16 cellular contexts compared by ENCODE assay signal in the genomic region with DNA sequence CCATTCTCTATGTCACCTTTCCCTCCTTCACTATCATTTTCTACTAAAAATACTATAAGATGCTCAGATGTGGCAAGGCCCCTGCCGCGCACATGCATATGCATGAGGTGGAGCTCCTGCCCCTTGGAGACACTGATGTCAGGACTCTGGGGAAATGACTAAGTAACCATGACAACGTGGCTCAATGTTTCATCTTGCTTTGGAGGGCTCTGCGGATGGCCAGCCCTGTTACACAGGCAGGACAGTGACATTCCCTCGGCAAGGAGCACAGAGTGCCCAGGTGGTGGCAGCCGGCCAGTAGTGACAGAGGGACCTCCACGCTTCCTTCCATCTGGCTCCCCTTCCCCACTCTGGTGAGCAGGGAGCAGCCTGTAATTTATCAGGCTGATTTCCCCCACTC.
A peak's percentile ranks its signal among the peaks of the same experiment; 100 is the strongest.
DNase-seq lines count a peak whose midpoint lies in the region; FAIRE-seq and TF ChIP-seq lines count a peak whose summit lies in the region.
"Had no signal": no experiment of that assay in that cellular context is flagged by ENCODE, and none has a peak within 500 bp of the region (broad histone marks: within the 10 kb centered on the region; RNA-seq: fewer than 3 reads in every experiment).

No MANE protein-coding gene starts in this region.

- peak overlapping the region; percentile 65 for H3K4me2 ChIP-seq in astrocyte (ENCODE audit: low read length)

- H3K79me2 ChIP-seq in astrocyte (ENCODE audit: insufficient read depth, low read length) = no peaks in the 10 kb centered on the region

- H3K4me3 ChIP-seq in AG04450 (ENCODE audit: low read depth, low read length) = no peak overlapping the region
- no peak overlapping the region for H3K4me3 ChIP-seq in astrocyte (ENCODE audit: insufficient read depth, low read depth, low read length)
- no peak overlapping the region for H3K4me3 ChIP-seq in transverse colon
- H3K4me3 ChIP-seq: prostate gland had no signal

- peaks cover 1% of the 10 kb centered on the region for H3K27me3 Mint-ChIP-seq in astrocyte (ENCODE audit: low read depth, unreplicated experiment)
- H3K27me3 Mint-ChIP-seq: activated CD4-positive, alpha-beta T cell treated with anti-CD3 and anti-CD28 coated beads, Interleukin-2, amount 10 ng/mL, durations not matched to agents 7 days and 5 days had no signal

- TF ChIP-seq POLR2A in transverse colon (IDR thresholded peaks at IDR 0.05) (no peak), H54 (IDR thresholded peaks at IDR 0.05; ENCODE audit: low read depth, low read length) (no peak)

- intact Hi-C loops in transverse colon (cut with DNase I; ENCODE audit: low total_unique reads) = no loop called here

- H3K9me3 ChIP-seq in AG04450 (ENCODE audit: control insufficient read depth, insufficient read depth, low read length) (no peaks in the 10 kb centered on the region), astrocyte (ENCODE audit: insufficient read depth, low read depth, low read length) (no peaks in the 10 kb centered on the region), transverse colon (no peaks in the 10 kb centered on the region)
- H3K9me3 ChIP-seq: prostate gland had no signal

- TF ChIP-seq CTCF in AG04450 (IDR thresholded peaks at IDR 0.05; ENCODE audit: low read depth, low read length) (peak; percentile 20; the same call in 1 of the 2 replicates), astrocyte (IDR thresholded peaks at IDR 0.05; ENCODE audit: insufficient read depth, low read depth, low read length) (no peak), transverse colon (IDR thresholded peaks at IDR 0.05) (no peak)

- WGBS in transverse colon (ENCODE audit: low coverage in 1 of 2), 2 donors = 56 to 100% methylated on average over 2 to 7 of the region's 7 CpGs

- H3K9ac ChIP-seq in astrocyte (ENCODE audit: low read length) = peak overlapping the region; percentile 62

- CTCF ChIA-PET in AG04450 (lab: Charles Lee) = no interaction called here

- H3K27me3 ChIP-seq in AG04450 (ENCODE audit: control insufficient read depth, insufficient read depth, low read length) = peaks cover 3% of the 10 kb centered on the region
- no peaks in the 10 kb centered on the region for H3K27me3 ChIP-seq in astrocyte (ENCODE audit: insufficient read depth, low read length)
- H3K27me3 ChIP-seq in transverse colon = no peaks in the 10 kb centered on the region

- in situ Hi-C loops in transverse colon (cut with MboI; ENCODE audit: low pct_ligation_motif_present in 1 of 4, low pct_unique_long_range_greater_than_20kb in 1 of 4, low sequenced_read_pairs in 3 of 4) = no loop called here

- H3K36me3 ChIP-seq in astrocyte (ENCODE audit: insufficient read depth, low read length) (no peaks in the 10 kb centered on the region), transverse colon (no peaks in the 10 kb centered on the region)
- H3K36me3 ChIP-seq: prostate gland had no signal

- POLR2A ChIA-PET in AG04450 (lab: Yijun Ruan, JAX) = no interaction called here

- H3K36me3 Mint-ChIP-seq in astrocyte (ENCODE audit: low read depth, unreplicated experiment) = no peaks in the 10 kb centered on the region
- H3K36me3 Mint-ChIP-seq: stimulated activated memory B cell treated with anti-CD40 and anti-IgM and Interleukin-4, amounts not matched to agents 10 μg/mL and 1 μg/mL and 100 μg/mL, for 72 hours had no signal

- peaks cover 9% of the 10 kb centered on the region for H3K4me1 ChIP-seq in astrocyte (ENCODE audit: insufficient read depth, low read length)
- no peaks in the 10 kb centered on the region for H3K4me1 ChIP-seq in transverse colon
- H3K4me1 ChIP-seq: prostate gland had no signal

- H3K9me3 Mint-ChIP-seq in astrocyte (ENCODE audit: unreplicated experiment) = peaks cover 8% of the 10 kb centered on the region

- H3K27ac ChIP-seq in AG04450 (ENCODE audit: low read depth, low read length) (peak overlapping the region; percentile 21), astrocyte (ENCODE audit: low read depth, low read length) (peak overlapping the region; percentile 44), transverse colon (no peak overlapping the region)
- H3K27ac ChIP-seq: prostate gland had no signal

- no peaks in the 10 kb centered on the region for H4K20me1 ChIP-seq in astrocyte (ENCODE audit: insufficient read depth, low read length)

- no peak for FAIRE-seq in astrocyte (lab: Jason Lieb, UNC)
- FAIRE-seq in H54 (lab: Jason Lieb, UNC) = no peak
- FAIRE-seq: bronchial epithelial cell had no signal

- peaks cover 18% of the 10 kb centered on the region for H3K4me1 Mint-ChIP-seq in astrocyte (ENCODE audit: low read depth, unreplicated experiment)
- H3K4me1 Mint-ChIP-seq: activated CD4-positive, alpha-beta T cell treated with anti-CD3 and anti-CD28 coated beads, Interleukin-2, amount 10 ng/mL, durations not matched to agents 7 days and 5 days; stimulated activated memory B cell treated with anti-CD40 and anti-IgM and Interleukin-4, amounts not matched to agents 10 μg/mL and 1 μg/mL and 100 μg/mL, for 72 hours had no signal

- TF ChIP-seq EP300 in transverse colon (IDR thresholded peaks at IDR 0.05; ENCODE audit: low read depth) = no peak

- H2AFZ ChIP-seq in astrocyte (ENCODE audit: low read depth, low read length) = peak overlapping the region; percentile 58

- peak; percentile 8 for DNase-seq in AG04450 (ENCODE audit: low read depth, low spot score)
- peak; percentile 19 for DNase-seq in HS-5 (ENCODE audit: low read depth)
- peak; percentile 66 for DNase-seq in astrocyte (ENCODE audit: low read depth)
- peak; percentile 28 for DNase-seq in iPS-NIHi7 (ENCODE audit: extremely low spot score)
- DNase-seq in stimulated activated CD4-positive, alpha-beta T cell treated with anti-CD3 and anti-CD28 coated beads, Interleukin-4, amount 100 ng/mL, for 24 hours = no peak
- no peak for DNase-seq in activated CD4-positive, alpha-beta T cell treated with anti-CD3 and anti-CD28 coated beads for 4 hours
- DNase-seq in transverse colon = no peak
- no peak for DNase-seq in H54 (ENCODE audit: insufficient read length, low spot score)
- DNase-seq: activated CD4-positive, alpha-beta T cell treated with anti-CD3 and anti-CD28 coated beads, Interleukin-2, amount 10 ng/mL, durations not matched to agents 7 days and 5 days; mammary epithelial cell; NCI-H1930; stimulated activated CD4-positive, alpha-beta T cell treated with anti-CD3 and anti-CD28 coated beads, Interleukin-2, amount 100 ng/mL, for 24 hours; SW 1271 had no signal

- no peak overlapping the region for H3K27ac Mint-ChIP-seq in astrocyte (ENCODE audit: unreplicated experiment)
- H3K27ac Mint-ChIP-seq: activated CD4-positive, alpha-beta T cell treated with anti-CD3 and anti-CD28 coated beads, Interleukin-2, amount 10 ng/mL, durations not matched to agents 7 days and 5 days; stimulated activated memory B cell treated with anti-CD40 and anti-IgM and Interleukin-4, amounts not matched to agents 10 μg/mL and 1 μg/mL and 100 μg/mL, for 72 hours had no signal

- H3K4me3 Mint-ChIP-seq in astrocyte (ENCODE audit: unreplicated experiment) = no peak overlapping the region
- H3K4me3 Mint-ChIP-seq: activated CD4-positive, alpha-beta T cell treated with anti-CD3 and anti-CD28 coated beads, Interleukin-2, amount 10 ng/mL, durations not matched to agents 7 days and 5 days; stimulated activated memory B cell treated with anti-CD40 and anti-IgM and Interleukin-4, amounts not matched to agents 10 μg/mL and 1 μg/mL and 100 μg/mL, for 72 hours had no signal

Comparison
In these comparisons a context has a peak if more than half of its experiments do, and no peak if none do; other contexts are left out.
1. DNase-seq: peak in AG04450 (single experiment), HS-5 (single experiment), astrocyte (single experiment) and iPS-NIHi7 (single experiment); none in stimulated activated CD4-positive, alpha-beta T cell treated with anti-CD3 and anti-CD28 coated beads, Interleukin-4, amount 100 ng/mL, for 24 hours (single experiment), activated CD4-positive, alpha-beta T cell treated with anti-CD3 and anti-CD28 coated beads for 4 hours (0 of 2), transverse colon (single experiment) and H54 (single experiment).
2. H3K27ac ChIP-seq: peak in AG04450 (single experiment) and astrocyte (single experiment); none in transverse colon (0 of 4).